Comparison of ENCODE assay signal across 1 cellular context in genomic region chr17:46191332-46192210, GRCh38.
A peak's percentile ranks its signal among the peaks of the same experiment; 100 is the strongest.
TF ChIP-seq lines count a peak whose summit lies in the region.

No MANE protein-coding gene starts in this region.

TF ChIP-seq in GM12878, 131 proteins besides CTCF, POLR2A, EP300 and RAD21 (continued from another document and continues in another):
- TF ChIP-seq USF1 (IDR thresholded peaks at IDR 0.05; ENCODE audit: borderline replicate concordance, extremely low read length, insufficient read depth, low read depth, low read length) (peak; percentile 66), HDAC2 (IDR thresholded peaks at IDR 0.05) (0 out of 2 replicates have a peak, but pooled peaks have one; percentile 17), NR2C2 (IDR thresholded peaks at IDR 0.05; ENCODE audit: borderline replicate concordance, control insufficient read depth, insufficient read length, low read depth) (no peak), DPF2 (IDR thresholded peaks at IDR 0.05) (no peak), HDGF (IDR thresholded peaks at IDR 0.05) (peak; percentile 79; the same call in 1 of the 2 replicates), NRF1 (conservative IDR thresholded peaks at IDR 0.05; ENCODE audit: low read depth, low read length) (no peak), ZNF207 (IDR thresholded peaks at IDR 0.05; ENCODE audit: borderline replicate concordance) (0 out of 2 replicates have a peak, but pooled peaks have one; percentile 30), NBN (IDR thresholded peaks at IDR 0.05) (peak; percentile 15; the same call in 1 of the 2 replicates), PKNOX1 (IDR thresholded peaks at IDR 0.05) (0 out of 2 replicates have a peak, but pooled peaks have one; percentile 11), MEF2A (IDR thresholded peaks at IDR 0.05; ENCODE audit: insufficient read depth, low read depth, low read length) (no peak), KDM1A (IDR thresholded peaks at IDR 0.05; ENCODE audit: borderline replicate concordance) (no peak), ZBTB4 (CRISPR knock-in tag; IDR thresholded peaks at IDR 0.05) (peak; percentile 52; the same call in 1 of the 2 replicates), JUND (IDR thresholded peaks at IDR 0.05; ENCODE audit: low read depth, low read length) (no peak), ZNF622 (IDR thresholded peaks at IDR 0.05) (no peak), TAF1 (IDR thresholded peaks at IDR 0.05; ENCODE audit: borderline replicate concordance, low read depth, low read length) (0 out of 2 replicates have a peak, but pooled peaks have one; percentile 8), IKZF2 (IDR thresholded peaks at IDR 0.05) (no peak), TCF7 (IDR thresholded peaks at IDR 0.05; ENCODE audit: borderline replicate concordance) (no peak), HSF1 (IDR thresholded peaks at IDR 0.05; ENCODE audit: low read depth, low read length) (no peak), ASH2L (IDR thresholded peaks at IDR 0.05; ENCODE audit: borderline replicate concordance, low read depth) (no peak), BCL11A (IDR thresholded peaks at IDR 0.05; ENCODE audit: low read depth, low read length) (no peak), SIN3A (IDR thresholded peaks at IDR 0.05; ENCODE audit: low read depth, low read length) (peak; percentile 47; the same call in 1 of the 2 replicates), ATF3 (IDR thresholded peaks at IDR 0.05; ENCODE audit: borderline replicate concordance, extremely low read depth, low read depth, low read length) (peak; percentile 5; the same call in 1 of the 2 replicates), HDAC6 (IDR thresholded peaks at IDR 0.05; ENCODE audit: unreplicated experiment) (no peak), LARP7 (IDR thresholded peaks at IDR 0.05) (no peak), EGR1 (IDR thresholded peaks at IDR 0.05; ENCODE audit: borderline replicate concordance in 1 of 2, low read depth in 2 of 2, low read length in 2 of 2) (no peak), ZNF274 (IDR thresholded peaks at IDR 0.05; ENCODE audit: insufficient read depth, insufficient read length) (no peak), SREBF2 (IDR thresholded peaks at IDR 0.05; ENCODE audit: low read length) (0 out of 2 replicates have a peak, but pooled peaks have one; percentile 47), MXI1 (IDR thresholded peaks at IDR 0.05; ENCODE audit: low read depth, low read length) (peak; percentile 64), ZBTB11 (CRISPR knock-in tag; IDR thresholded peaks at IDR 0.05) (no peak)
- TF ChIP-seq, protein P1, sequence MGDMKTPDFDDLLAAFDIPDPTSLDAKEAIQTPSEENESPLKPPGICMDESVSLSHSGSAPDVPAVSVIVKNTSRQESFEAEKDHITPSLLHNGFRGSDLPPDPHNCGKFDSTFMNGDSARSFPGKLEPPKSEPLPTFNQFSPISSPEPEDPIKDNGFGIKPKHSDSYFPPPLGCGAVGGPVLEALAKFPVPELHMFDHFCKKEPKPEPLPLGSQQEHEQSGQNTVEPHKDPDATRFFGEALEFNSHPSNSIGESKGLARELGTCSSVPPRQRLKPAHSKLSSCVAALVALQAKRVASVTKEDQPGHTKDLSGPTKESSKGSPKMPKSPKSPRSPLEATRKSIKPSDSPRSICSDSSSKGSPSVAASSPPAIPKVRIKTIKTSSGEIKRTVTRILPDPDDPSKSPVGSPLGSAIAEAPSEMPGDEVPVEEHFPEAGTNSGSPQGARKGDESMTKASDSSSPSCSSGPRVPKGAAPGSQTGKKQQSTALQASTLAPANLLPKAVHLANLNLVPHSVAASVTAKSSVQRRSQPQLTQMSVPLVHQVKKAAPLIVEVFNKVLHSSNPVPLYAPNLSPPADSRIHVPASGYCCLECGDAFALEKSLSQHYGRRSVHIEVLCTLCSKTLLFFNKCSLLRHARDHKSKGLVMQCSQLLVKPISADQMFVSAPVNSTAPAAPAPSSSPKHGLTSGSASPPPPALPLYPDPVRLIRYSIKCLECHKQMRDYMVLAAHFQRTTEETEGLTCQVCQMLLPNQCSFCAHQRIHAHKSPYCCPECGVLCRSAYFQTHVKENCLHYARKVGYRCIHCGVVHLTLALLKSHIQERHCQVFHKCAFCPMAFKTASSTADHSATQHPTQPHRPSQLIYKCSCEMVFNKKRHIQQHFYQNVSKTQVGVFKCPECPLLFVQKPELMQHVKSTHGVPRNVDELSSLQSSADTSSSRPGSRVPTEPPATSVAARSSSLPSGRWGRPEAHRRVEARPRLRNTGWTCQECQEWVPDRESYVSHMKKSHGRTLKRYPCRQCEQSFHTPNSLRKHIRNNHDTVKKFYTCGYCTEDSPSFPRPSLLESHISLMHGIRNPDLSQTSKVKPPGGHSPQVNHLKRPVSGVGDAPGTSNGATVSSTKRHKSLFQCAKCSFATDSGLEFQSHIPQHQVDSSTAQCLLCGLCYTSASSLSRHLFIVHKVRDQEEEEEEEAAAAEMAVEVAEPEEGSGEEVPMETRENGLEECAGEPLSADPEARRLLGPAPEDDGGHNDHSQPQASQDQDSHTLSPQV (IDR thresholded peaks at IDR 0.05) = no peak
- TF ChIP-seq, protein P2, sequence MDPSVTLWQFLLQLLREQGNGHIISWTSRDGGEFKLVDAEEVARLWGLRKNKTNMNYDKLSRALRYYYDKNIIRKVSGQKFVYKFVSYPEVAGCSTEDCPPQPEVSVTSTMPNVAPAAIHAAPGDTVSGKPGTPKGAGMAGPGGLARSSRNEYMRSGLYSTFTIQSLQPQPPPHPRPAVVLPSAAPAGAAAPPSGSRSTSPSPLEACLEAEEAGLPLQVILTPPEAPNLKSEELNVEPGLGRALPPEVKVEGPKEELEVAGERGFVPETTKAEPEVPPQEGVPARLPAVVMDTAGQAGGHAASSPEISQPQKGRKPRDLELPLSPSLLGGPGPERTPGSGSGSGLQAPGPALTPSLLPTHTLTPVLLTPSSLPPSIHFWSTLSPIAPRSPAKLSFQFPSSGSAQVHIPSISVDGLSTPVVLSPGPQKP (IDR thresholded peaks at IDR 0.05; ENCODE audit: low read depth, low read length) = no peak
- TF ChIP-seq, protein P3, sequence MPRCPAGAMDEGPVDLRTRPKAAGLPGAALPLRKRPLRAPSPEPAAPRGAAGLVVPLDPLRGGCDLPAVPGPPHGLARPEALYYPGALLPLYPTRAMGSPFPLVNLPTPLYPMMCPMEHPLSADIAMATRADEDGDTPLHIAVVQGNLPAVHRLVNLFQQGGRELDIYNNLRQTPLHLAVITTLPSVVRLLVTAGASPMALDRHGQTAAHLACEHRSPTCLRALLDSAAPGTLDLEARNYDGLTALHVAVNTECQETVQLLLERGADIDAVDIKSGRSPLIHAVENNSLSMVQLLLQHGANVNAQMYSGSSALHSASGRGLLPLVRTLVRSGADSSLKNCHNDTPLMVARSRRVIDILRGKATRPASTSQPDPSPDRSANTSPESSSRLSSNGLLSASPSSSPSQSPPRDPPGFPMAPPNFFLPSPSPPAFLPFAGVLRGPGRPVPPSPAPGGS (IDR thresholded peaks at IDR 0.05; ENCODE audit: borderline replicate concordance, insufficient read depth, low read depth, low read length, poor library complexity, severe bottlenecking) = no peak
- TF ChIP-seq, protein P4, sequence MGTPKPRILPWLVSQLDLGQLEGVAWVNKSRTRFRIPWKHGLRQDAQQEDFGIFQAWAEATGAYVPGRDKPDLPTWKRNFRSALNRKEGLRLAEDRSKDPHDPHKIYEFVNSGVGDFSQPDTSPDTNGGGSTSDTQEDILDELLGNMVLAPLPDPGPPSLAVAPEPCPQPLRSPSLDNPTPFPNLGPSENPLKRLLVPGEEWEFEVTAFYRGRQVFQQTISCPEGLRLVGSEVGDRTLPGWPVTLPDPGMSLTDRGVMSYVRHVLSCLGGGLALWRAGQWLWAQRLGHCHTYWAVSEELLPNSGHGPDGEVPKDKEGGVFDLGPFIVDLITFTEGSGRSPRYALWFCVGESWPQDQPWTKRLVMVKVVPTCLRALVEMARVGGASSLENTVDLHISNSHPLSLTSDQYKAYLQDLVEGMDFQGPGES (IDR thresholded peaks at IDR 0.05) = 0 out of 2 replicates have a peak, but pooled peaks have one; percentile 27
